ENCODE assay signal across 10 cellular contexts in genomic region chr12:89450922-89451321, GRCh38.
A peak's percentile ranks its signal among the peaks of the same experiment; 100 is the strongest.
DNase-seq lines count a peak whose midpoint lies in the region; ATAC-seq and TF ChIP-seq lines count a peak whose summit lies in the region.
"Had no signal": no experiment of that assay in that cellular context is flagged by ENCODE, and none has a peak within 500 bp of the region (broad histone marks: within the 10 kb centered on the region; RNA-seq: fewer than 3 reads in every experiment).

No MANE protein-coding gene starts in this region.

- no peaks in the 10 kb centered on the region for H3K36me3 ChIP-seq in esophagus muscularis mucosa

- TF ChIP-seq CTCF in AG09309 (IDR thresholded peaks at IDR 0.05; ENCODE audit: control insufficient read depth, insufficient read depth, low read depth, low read length, missing control alignments) (no peak), esophagus muscularis mucosa (IDR thresholded peaks at IDR 0.05) (no peak), nephron progenitor cell (IDR thresholded peaks at IDR 0.05) (no peak)

- H3K4me3 Mint-ChIP-seq in nephron progenitor cell = no peak overlapping the region
- H3K4me3 Mint-ChIP-seq: CD14-positive monocyte had no signal

- TF ChIP-seq EP300 in esophagus muscularis mucosa (IDR thresholded peaks at IDR 0.05) = no peak

- H3K36me3 Mint-ChIP-seq in nephron progenitor cell (ENCODE audit: low read depth) = peaks cover 10% of the 10 kb centered on the region

- H3K4me3 ChIP-seq in AG09309 (ENCODE audit: control insufficient read depth, low read depth, low read length) = no peak overlapping the region
- H3K4me3 ChIP-seq in esophagus muscularis mucosa = no peak overlapping the region

- no peaks in the 10 kb centered on the region for H3K9me3 ChIP-seq in esophagus muscularis mucosa

- TF ChIP-seq POLR2A in esophagus muscularis mucosa (IDR thresholded peaks at IDR 0.05; ENCODE audit: low read depth) = no peak

- no peak for ATAC-seq in GM19467 (IDR thresholded peaks at IDR 0.05; ENCODE audit: unreplicated experiment)

- H3K4me1 Mint-ChIP-seq in nephron progenitor cell = peaks cover 53% of the 10 kb centered on the region

- H3K27ac Mint-ChIP-seq in nephron progenitor cell = peak overlapping the region; percentile 99

- no peaks in the 10 kb centered on the region for H3K27me3 Mint-ChIP-seq in nephron progenitor cell (ENCODE audit: low read depth, poor library complexity)

- peaks cover 5% of the 10 kb centered on the region for H3K9me3 Mint-ChIP-seq in nephron progenitor cell
- H3K9me3 Mint-ChIP-seq: CD14-positive monocyte had no signal

- intact Hi-C loops in esophagus muscularis mucosa (cut with DNase I) = loop anchor here (5.0 to 10.0 kb wide), 2 partner anchors 64 to 286 kb away; no protein-coding TSS in a partner anchor

- H3K27me3 ChIP-seq in esophagus muscularis mucosa = no peaks in the 10 kb centered on the region

- H3K27ac ChIP-seq in esophagus muscularis mucosa (replicated peaks in 1 of 4) = peak overlapping the region; percentile 82 to 86 (median 83)

- peak; percentile 59 for DNase-seq in AG09309 (ENCODE audit: low read depth)
- peak; percentile 55 for DNase-seq in LHCN-M2 (ENCODE audit: low read depth)
- DNase-seq in esophagus muscularis mucosa (ENCODE audit: extremely low spot score) = no peak
- DNase-seq in nephron progenitor cell = no peak
- no peak for DNase-seq in NCI-H1092 treated with DMSO at 0.1 percent for 48 hours (lab: John Stamatoyannopoulos, UW)
- DNase-seq in medulla oblongata (ENCODE audit: extremely low spot score) = no peak
- no peak for DNase-seq in activated naive CD4-positive, alpha-beta T cell treated with anti-CD3 and anti-CD28 coated beads, Interleukin-2, amount 50 U/mL, for 16 hours
- DNase-seq: MV-4-11 had no signal

- peaks cover 30 to 68% (median 57%) of the 10 kb centered on the region in 4 donors for H3K4me1 ChIP-seq in esophagus muscularis mucosa

Comparison
In these comparisons a context has a peak if more than half of its experiments do, and no peak if none do; other contexts are left out.
1. DNase-seq: peak in AG09309 (single experiment) and LHCN-M2 (single experiment); none in esophagus muscularis mucosa (single experiment), nephron progenitor cell (single experiment), NCI-H1092 treated with DMSO at 0.1 percent for 48 hours (single experiment), medulla oblongata (single experiment) and activated naive CD4-positive, alpha-beta T cell treated with anti-CD3 and anti-CD28 coated beads, Interleukin-2, amount 50 U/mL, for 16 hours (single experiment).